ENCODE assay signal across 21 cellular contexts in genomic region chr11:89433278-89433677, GRCh38. TPM values are rescaled to one million over a fixed set of nuclear protein-coding genes. Genes with fewer than 3 reads are reported as not detected.
DNase-seq lines count a peak whose midpoint lies in the region; ATAC-seq and TF ChIP-seq lines count a peak whose summit lies in the region.
"Had no signal": no experiment of that assay in that cellular context is flagged by ENCODE, and none has a peak within 500 bp of the region (broad histone marks: within the 10 kb centered on the region; RNA-seq: fewer than 3 reads in every experiment).

No MANE protein-coding gene starts in this region.

- H3K36me3 ChIP-seq in smooth muscle cell (ENCODE audit: low read depth) = no peaks in the 10 kb centered on the region
- H3K36me3 ChIP-seq: left lung, MG63 had no signal

- H3K79me2 ChIP-seq in smooth muscle cell (ENCODE audit: low read depth) = no peaks in the 10 kb centered on the region

- peaks cover 16% of the 10 kb centered on the region for H3K4me1 ChIP-seq in smooth muscle cell (ENCODE audit: low read depth)
- H3K4me1 ChIP-seq: left lung, testis had no signal

- no peaks in the 10 kb centered on the region for H3K27me3 ChIP-seq in smooth muscle cell (ENCODE audit: low read depth)
- H3K27me3 ChIP-seq: left lung, MG63, testis had no signal

- WGBS in smooth muscle cell (ENCODE audit: low lambda C conversion rate) = 84% methylated on average over 1 of the region's 1 CpG

- ATAC-seq in GM19324 (IDR thresholded peaks at IDR 0.05; ENCODE audit: low FRiP score, unreplicated experiment) (peak; percentile 57), GM21786 (IDR thresholded peaks at IDR 0.05; ENCODE audit: unreplicated experiment) (peak; percentile 64), HG03432 (IDR thresholded peaks at IDR 0.05; ENCODE audit: unreplicated experiment) (peak; percentile 50), GM21825 (IDR thresholded peaks at IDR 0.05; ENCODE audit: unreplicated experiment) (no peak), HG02759 (IDR thresholded peaks at IDR 0.05; ENCODE audit: unreplicated experiment) (no peak)
- ATAC-seq: K562; left lung; stimulated activated naive CD8-positive, alpha-beta T cell treated with anti-CD3 and anti-CD28 coated beads, Interleukin-15, Interleukin-2, amounts not matched to agents 100 U/mL and 50 U/mL, for 24 hours had no signal

- no peak overlapping the region for H3K27ac ChIP-seq in smooth muscle cell (ENCODE audit: low read depth)
- H3K27ac ChIP-seq: left lung, SK-N-MC, testis had no signal

- H2AFZ ChIP-seq in smooth muscle cell (ENCODE audit: low read depth) = peak overlapping the region; percentile 51

- no peak for TF ChIP-seq CTCF in smooth muscle cell (IDR thresholded peaks at IDR 0.05; ENCODE audit: borderline replicate concordance, insufficient read depth, poor library complexity, severe bottlenecking)

- no peaks in the 10 kb centered on the region for H4K20me1 ChIP-seq in smooth muscle cell (ENCODE audit: low read depth)

- no peaks in the 10 kb centered on the region for H3K9me3 ChIP-seq in smooth muscle cell (replicated peaks; ENCODE audit: low read depth)
- H3K9me3 ChIP-seq: left lung, MG63, testis had no signal

- no peak overlapping the region for H3K9ac ChIP-seq in smooth muscle cell (ENCODE audit: low read depth)

- no peak for DNase-seq in smooth muscle cell (lab: John Stamatoyannopoulos, UW; ENCODE audit: unreplicated experiment)
- DNase-seq in RKO (ENCODE audit: low spot score) = no peak
- DNase-seq: activated CD4-positive, alpha-beta T cell treated with anti-CD3 and anti-CD28 coated beads, Interleukin-2, amount 50 U/mL, for 4 hours; activated naive CD4-positive, alpha-beta T cell treated with anti-CD3 and anti-CD28 coated beads, Interleukin-2, amount 10 ng/mL, durations not matched to agents 7 days and 5 days; left lung; MG63; naive B cell; NCI-H1417; NCI-H345; NCI-H748 treated with DMSO at 0.1 percent for 48 hours; stimulated activated naive CD8-positive, alpha-beta T cell treated with anti-CD3 and anti-CD28 coated beads, Interleukin-15, Interleukin-2, amounts not matched to agents 100 U/mL and 50 U/mL, for 24 hours; testis had no signal

- no peak overlapping the region for H3K4me3 ChIP-seq in smooth muscle cell
- H3K4me3 ChIP-seq: K562, left lung, MG63, SK-N-MC, testis had no signal

- H3K4me2 ChIP-seq in smooth muscle cell = no peak overlapping the region

- no peaks in the 10 kb centered on the region for H3F3A ChIP-seq in smooth muscle cell (ENCODE audit: low read depth)

RNA-seq across cellular contexts. Expression of gene NOX4, which starts 57.9 kb away (rescaled TPM):
- 10.7 and 31.9 TPM in 2 replicates for total RNA-seq in smooth muscle cell
- 7.3 and 14.2 TPM in 2 replicates for polyA plus RNA-seq in smooth muscle cell
- total RNA-seq: bronchial epithelial cell, HT-29, K562 had no signal
- polyA plus RNA-seq: K562 had no signal

Comparison
In these comparisons a context has a peak if more than half of its experiments do, and no peak if none do; other contexts are left out.
1. ATAC-seq: peak in GM19324 (single experiment), GM21786 (single experiment) and HG03432 (single experiment); none in GM21825 (single experiment) and HG02759 (single experiment).